Comparison of ENCODE assay signal across 12 cellular contexts in genomic region chr20:20488388-20488787, GRCh38.
"Had no signal": no experiment of that assay in that cellular context is flagged by ENCODE, and none has a peak within 500 bp of the region (broad histone marks: within the 10 kb centered on the region; RNA-seq: fewer than 3 reads in every experiment).

No MANE protein-coding gene starts in this region.

- H3K27me3 Mint-ChIP-seq: activated B cell treated with CpG ODN at 0.5 μM for 24 hours; natural killer cell treated with Interleukin-12 subunit alpha and Interleukin-12 subunit beta and Interleukin-15 and Interleukin-18, amount 100 ng/mL, for 72 hours; T-helper 17 cell had no signal

- H3K9me3 Mint-ChIP-seq: activated B cell treated with CpG ODN at 0.5 μM for 24 hours; natural killer cell treated with Interleukin-12 subunit alpha and Interleukin-12 subunit beta and Interleukin-15 and Interleukin-18, amount 100 ng/mL, for 72 hours had no signal

- H3K27me3 ChIP-seq: cardiac muscle cell had no signal

- H3K4me3 ChIP-seq: cardiac muscle cell had no signal

- H3K27ac ChIP-seq: cardiac muscle cell, epithelial cell of prostate had no signal

- H3K4me3 Mint-ChIP-seq: activated B cell treated with CpG ODN at 0.5 μM for 24 hours, T-helper 17 cell had no signal

- H3K36me3 ChIP-seq: cardiac muscle cell had no signal

- H3K27ac Mint-ChIP-seq: activated B cell treated with CpG ODN at 0.5 μM for 24 hours; natural killer cell treated with Interleukin-12 subunit alpha and Interleukin-12 subunit beta and Interleukin-15 and Interleukin-18, amount 100 ng/mL, for 72 hours; T-helper 17 cell had no signal

- ATAC-seq: left ventricle myocardium superior; natural killer cell treated with Interleukin-12 subunit alpha and Interleukin-12 subunit beta and Interleukin-15 and Interleukin-18, amount 100 ng/mL, for 72 hours; T-helper 17 cell had no signal

- DNase-seq: activated B cell treated with CpG ODN at 0.5 μM for 24 hours; activated CD4-positive, alpha-beta T cell treated with anti-CD3 and anti-CD28 coated beads, Interleukin-2, amount 50 U/mL, for 1 hour; foreskin melanocyte; head of caudate nucleus; kidney glomerular epithelial cell; left ventricle myocardium superior; mesenchymal stem cell; stimulated activated CD4-positive, alpha-beta T cell treated with anti-CD3 and anti-CD28 coated beads, Interleukin-12 subunit alpha, Interleukin-12 subunit beta, amount 100 ng/mL, for 4 hours; T-helper 17 cell had no signal
